8 cellular contexts compared by ENCODE assay signal in genomic region chr6:30515967-30516753, GRCh38. TPM values are rescaled to one million over a fixed set of nuclear protein-coding genes. Genes with fewer than 3 reads are reported as not detected.
A peak's percentile ranks its signal among the peaks of the same experiment; 100 is the strongest.
DNase-seq lines count a peak whose midpoint lies in the region; ATAC-seq and TF ChIP-seq lines count a peak whose summit lies in the region.

No MANE protein-coding gene starts in this region.

- peak overlapping the region; percentile 80 for H2AFZ ChIP-seq in fibroblast of lung (ENCODE audit: low read length)

- peak overlapping the region; percentile 74 for H3K9ac ChIP-seq in fibroblast of lung (ENCODE audit: insufficient read depth, low read length)

- H3K27ac ChIP-seq in C4-2B (peak overlapping the region; percentile 52), fibroblast of lung (ENCODE audit: insufficient read depth, low read length) (peak overlapping the region; percentile 96)

- no peaks in the 10 kb centered on the region for H3K27me3 ChIP-seq in fibroblast of lung (ENCODE audit: control insufficient read depth, insufficient read depth, low read length)

- peaks cover 22% of the 10 kb centered on the region for H3K36me3 Mint-ChIP-seq in activated T-helper 2 cell treated with anti-CD3 and anti-CD28 coated beads, Interferon-gamma antibody, Interleukin-2, Interleukin-4, amounts not matched to agents 10 μg/mL and 5 μg/mL and 100 μg/mL, durations not matched to agents 14 hours and 24 hours and 36 hours (ENCODE audit: low read depth)

- H3K4me1 ChIP-seq in fibroblast of lung (ENCODE audit: control insufficient read depth, extremely low read depth, insufficient read depth, low read length), result peaks cover 2% of the 10 kb centered on the region

- H3K4me3 ChIP-seq in fibroblast of lung (replicated peaks in 1 of 4; ENCODE audit: control extremely low read depth in 1 of 4, insufficient read depth in 1 of 4, low read depth in 3 of 4, low read length in 4 of 4), result peak overlapping the region; percentile 62 to 88 (median 72)

- peaks cover 10% of the 10 kb centered on the region for H3K9me3 Mint-ChIP-seq in activated T-helper 2 cell treated with anti-CD3 and anti-CD28 coated beads, Interferon-gamma antibody, Interleukin-2, Interleukin-4, amounts not matched to agents 10 μg/mL and 5 μg/mL and 100 μg/mL, durations not matched to agents 14 hours and 24 hours and 36 hours

- H3K4me2 ChIP-seq in fibroblast of lung (ENCODE audit: extremely low read depth, insufficient read depth, low read length), result peak overlapping the region; percentile 95

- TF ChIP-seq CTCF in C4-2B (conservative IDR thresholded peaks at IDR 0.05), result no peak
- no peak for TF ChIP-seq CTCF in fibroblast of lung (conservative IDR thresholded peaks at IDR 0.05 in 1 of 2, IDR thresholded peaks at IDR 0.05 in 1 of 2; ENCODE audit: low read depth in 1 of 2, low read length in 2 of 2)

- H3K4me1 Mint-ChIP-seq in activated T-helper 2 cell treated with anti-CD3 and anti-CD28 coated beads, Interferon-gamma antibody, Interleukin-2, Interleukin-4, amounts not matched to agents 10 μg/mL and 5 μg/mL and 100 μg/mL, durations not matched to agents 14 hours and 24 hours and 36 hours (ENCODE audit: low read depth), result peaks cover 35% of the 10 kb centered on the region

- H3K27ac Mint-ChIP-seq in activated T-helper 2 cell treated with anti-CD3 and anti-CD28 coated beads, Interferon-gamma antibody, Interleukin-2, Interleukin-4, amounts not matched to agents 10 μg/mL and 5 μg/mL and 100 μg/mL, durations not matched to agents 14 hours and 24 hours and 36 hours, result peak overlapping the region; percentile 88

- ATAC-seq in GM19351 (IDR thresholded peaks at IDR 0.05; ENCODE audit: unreplicated experiment) (peak; percentile 76), HG03521 (IDR thresholded peaks at IDR 0.05; ENCODE audit: unreplicated experiment) (peak; percentile 55)

- no peaks in the 10 kb centered on the region for H3K36me3 ChIP-seq in fibroblast of lung (ENCODE audit: control insufficient read depth, insufficient read depth, low read length)

- H3K79me2 ChIP-seq in fibroblast of lung (ENCODE audit: control insufficient read depth, insufficient read depth, low read length), result no peaks in the 10 kb centered on the region

- intact Hi-C loops in activated T-helper 2 cell treated with anti-CD3 and anti-CD28 coated beads, Interferon-gamma antibody, Interleukin-2, Interleukin-4, amounts not matched to agents 10 μg/mL and 5 μg/mL and 100 μg/mL, durations not matched to agents 14 hours and 24 hours and 36 hours (cut with micrococcal nuclease), result loop anchor here (1.0 to 5.0 kb wide), 4 partner anchors 13 to 296 kb away; partner anchors contain the start of gene HLA-E

- no peaks in the 10 kb centered on the region for H4K20me1 ChIP-seq in fibroblast of lung (ENCODE audit: control insufficient read depth, extremely low read depth, insufficient read depth, low read length)

- peak overlapping the region; percentile 75 for H3K4me3 Mint-ChIP-seq in activated T-helper 2 cell treated with anti-CD3 and anti-CD28 coated beads, Interferon-gamma antibody, Interleukin-2, Interleukin-4, amounts not matched to agents 10 μg/mL and 5 μg/mL and 100 μg/mL, durations not matched to agents 14 hours and 24 hours and 36 hours (ENCODE audit: low read depth)

- H3K9me3 ChIP-seq in fibroblast of lung (ENCODE audit: control insufficient read depth, insufficient read depth, low read depth, low read length), result no peaks in the 10 kb centered on the region

- no peaks in the 10 kb centered on the region for H3K27me3 Mint-ChIP-seq in activated T-helper 2 cell treated with anti-CD3 and anti-CD28 coated beads, Interferon-gamma antibody, Interleukin-2, Interleukin-4, amounts not matched to agents 10 μg/mL and 5 μg/mL and 100 μg/mL, durations not matched to agents 14 hours and 24 hours and 36 hours (ENCODE audit: low read depth)

- DNase-seq in RPMI8226, result peak; percentile 94
- DNase-seq in activated T-helper 2 cell treated with anti-CD3 and anti-CD28 coated beads, Interferon-gamma antibody, Interleukin-2, Interleukin-4, amounts not matched to agents 10 μg/mL and 5 μg/mL and 100 μg/mL, durations not matched to agents 14 hours and 24 hours and 36 hours (ENCODE audit: low spot score), result peak; percentile 90
- peak; percentile 93 to 95 for DNase-seq in fibroblast of lung (ENCODE audit: low read depth in 2 of 2)
- peak; percentile 92 for DNase-seq in myocyte (ENCODE audit: low read depth)
- peak; percentile 87 to 95 for DNase-seq in stimulated activated CD8-positive, alpha-beta memory T cell treated with anti-CD3 and anti-CD28 coated beads, Interleukin-7, amount 100 ng/mL, for 4 hours (ENCODE audit: low read depth in 2 of 2)

RNA-seq across cellular contexts. Expression of gene HLA-E, which starts 26.9 kb away (rescaled TPM):
- 358 and 360 TPM in 2 replicates for total RNA-seq in activated T-helper 2 cell treated with anti-CD3 and anti-CD28 coated beads, Interferon-gamma antibody, Interleukin-2, Interleukin-4, amounts not matched to agents 10 μg/mL and 5 μg/mL and 100 μg/mL, durations not matched to agents 14 hours and 24 hours and 36 hours
- total RNA-seq in fibroblast of lung (213 and 254 TPM in 2 replicates), myocyte (87.4 and 91.7 TPM in 2 replicates)
- 115 and 183 TPM in 2 replicates for polyA plus RNA-seq in fibroblast of lung
- 135 and 197 TPM in 2 replicates for polyA plus RNA-seq in fibroblast of lung (2012)
- polyA minus RNA-seq in fibroblast of lung (ENCODE audit: low replicate concordance), result 120 and 170 TPM in 2 replicates
- polyA plus RNA-seq in myocyte (2012), result 112 TPM

RNA-seq across cellular contexts. Expression of gene GNL1, which starts 40.1 kb away (rescaled TPM):
- total RNA-seq in activated T-helper 2 cell treated with anti-CD3 and anti-CD28 coated beads, Interferon-gamma antibody, Interleukin-2, Interleukin-4, amounts not matched to agents 10 μg/mL and 5 μg/mL and 100 μg/mL, durations not matched to agents 14 hours and 24 hours and 36 hours, result 79.8 and 88.2 TPM in 2 replicates
- total RNA-seq in fibroblast of lung (50.1 and 67.0 TPM in 2 replicates), myocyte (22.3 and 28.4 TPM in 2 replicates)
- polyA plus RNA-seq in fibroblast of lung, result 33.4 and 35.2 TPM in 2 replicates
- polyA plus RNA-seq in fibroblast of lung (2012), result 57.9 and 66.9 TPM in 2 replicates
- 67.2 and 135 TPM in 2 replicates for polyA minus RNA-seq in fibroblast of lung (ENCODE audit: low replicate concordance)
- 63.8 TPM for polyA plus RNA-seq in myocyte (2012)

RNA-seq across cellular contexts. Expression of gene PRR3, which starts 40.9 kb away (rescaled TPM):
- total RNA-seq in activated T-helper 2 cell treated with anti-CD3 and anti-CD28 coated beads, Interferon-gamma antibody, Interleukin-2, Interleukin-4, amounts not matched to agents 10 μg/mL and 5 μg/mL and 100 μg/mL, durations not matched to agents 14 hours and 24 hours and 36 hours, result 35.0 and 36.6 TPM in 2 replicates
- total RNA-seq in fibroblast of lung, result 5.1 and 6.6 TPM in 2 replicates
- polyA plus RNA-seq in fibroblast of lung, result 19.0 and 23.2 TPM in 2 replicates
- 11.1 and 12.7 TPM in 2 replicates for polyA plus RNA-seq in fibroblast of lung (2012)
- polyA minus RNA-seq in fibroblast of lung (ENCODE audit: low replicate concordance), result 29.1 and 35.8 TPM in 2 replicates
- 6.5 and 6.6 TPM in 2 replicates for total RNA-seq in myocyte
- polyA plus RNA-seq in myocyte (2012), result 12.4 TPM

RNA-seq across cellular contexts. Expression of gene ABCF1, which starts 55.1 kb away (rescaled TPM):
- 102 and 112 TPM in 2 replicates for total RNA-seq in activated T-helper 2 cell treated with anti-CD3 and anti-CD28 coated beads, Interferon-gamma antibody, Interleukin-2, Interleukin-4, amounts not matched to agents 10 μg/mL and 5 μg/mL and 100 μg/mL, durations not matched to agents 14 hours and 24 hours and 36 hours
- total RNA-seq in fibroblast of lung (35.5 and 37.2 TPM in 2 replicates), myocyte (59.6 and 66.3 TPM in 2 replicates)
- 49.2 and 62.6 TPM in 2 replicates for polyA plus RNA-seq in fibroblast of lung
- polyA plus RNA-seq in fibroblast of lung (2012), result 74.7 and 79.2 TPM in 2 replicates
- 81.9 and 133 TPM in 2 replicates for polyA minus RNA-seq in fibroblast of lung (ENCODE audit: low replicate concordance)
- 68.0 TPM for polyA plus RNA-seq in myocyte (2012)

Comparison
In these comparisons a context has a peak if more than half of its experiments do, and no peak if none do; other contexts are left out.
1. Peak in every context shown above with its lines: DNase-seq, ATAC-seq, H3K4me3 ChIP-seq and H3K27ac ChIP-seq.